In genomic region chr5:75005561-75005960, GRCh38 we compare ENCODE assay signal across 28 cellular contexts.
"Had no signal": no experiment of that assay in that cellular context is flagged by ENCODE, and none has a peak within 500 bp of the region (broad histone marks: within the 10 kb centered on the region; RNA-seq: fewer than 3 reads in every experiment).

No MANE protein-coding gene starts in this region.

- H3K36me3 ChIP-seq: stomach, suprapubic skin, thoracic aorta, thyroid gland, tibial artery, tibial nerve, transverse colon, upper lobe of left lung, uterus, vagina had no signal

- H3K4me1 ChIP-seq: suprapubic skin, testis, thyroid gland, tibial artery, tibial nerve, transverse colon, upper lobe of left lung, uterus, vagina had no signal

- DNase-seq: stimulated activated CD4-positive, alpha-beta T cell treated with anti-CD3 and anti-CD28 coated beads, Interleukin-2, amount 100 ng/mL, for 48 hours; stimulated activated CD4-positive, alpha-beta T cell treated with anti-CD3 and anti-CD28 coated beads, Interleukin-4, amount 100 ng/mL, for 1 hour; stimulated activated CD4-positive, alpha-beta T cell treated with anti-CD3 and anti-CD28 coated beads, Interleukin-4, amount 100 ng/mL, for 24 hours; stimulated activated CD4-positive, alpha-beta T cell treated with anti-CD3 and anti-CD28 coated beads, Interleukin-4, amount 100 ng/mL, for 4 hours; stimulated activated CD8-positive, alpha-beta memory T cell treated with anti-CD3 and anti-CD28 coated beads, Interleukin-4, amount 100 ng/mL, for 48 hours; stimulated activated naive B cell treated with anti-CD40 and anti-IgM and Interleukin-4, amounts not matched to agents 10 μg/mL and 1 μg/mL and 100 μg/mL, for 72 hours; stimulated activated naive CD4-positive, alpha-beta T cell; stimulated activated naive CD4-positive, alpha-beta T cell treated with Interleukin-2 at 50 U/mL for 16 hours; stimulated activated naive CD8-positive, alpha-beta T cell treated with anti-CD3 and anti-CD28 coated beads, Interleukin-15, amount 100 ng/mL, for 72 hours; stimulated activated naive CD8-positive, alpha-beta T cell treated with anti-CD3 and anti-CD28 coated beads, Interleukin-15, Interleukin-2, amounts not matched to agents 100 U/mL and 50 U/mL, for 24 hours; stomach; substantia nigra; testis; thyroid gland; tibial artery; transverse colon; trophoblast cell; upper lobe of left lung; uterus had no signal

- H3K4me1 Mint-ChIP-seq: stimulated activated memory B cell treated with anti-CD40 and anti-IgM and Interleukin-4, amounts not matched to agents 10 μg/mL and 1 μg/mL and 100 μg/mL, for 72 hours; stimulated activated naive B cell treated with anti-CD40 and anti-IgM and Interleukin-4, amounts not matched to agents 10 μg/mL and 1 μg/mL and 100 μg/mL, for 72 hours had no signal

- H3K27me3 ChIP-seq: stomach, suprapubic skin, testis, thyroid gland, tibial artery, tibial nerve, transverse colon, upper lobe of left lung, uterus, vagina had no signal

- H3K27ac Mint-ChIP-seq: stimulated activated effector memory CD8-positive, alpha-beta T cell treated with anti-CD3 and anti-CD28 coated beads, Interleukin-12 subunit alpha, Interleukin-12 subunit beta, amount 100 ng/mL, for 72 hours; stimulated activated memory B cell treated with anti-CD40 and anti-IgM and Interleukin-4, amounts not matched to agents 10 μg/mL and 1 μg/mL and 100 μg/mL, for 72 hours; stimulated activated naive B cell treated with anti-CD40 and anti-IgM and Interleukin-4, amounts not matched to agents 10 μg/mL and 1 μg/mL and 100 μg/mL, for 72 hours; stimulated activated naive CD8-positive, alpha-beta T cell treated with anti-CD3 and anti-CD28 coated beads, Interleukin-15, amount 100 ng/mL, for 72 hours; stimulated activated naive CD8-positive, alpha-beta T cell treated with anti-CD3 and anti-CD28 coated beads, Interleukin-15, Interleukin-2, amounts not matched to agents 100 ng/mL and 50 ng/mL, for 24 hours; type B pancreatic cell had no signal

- H3K9me3 ChIP-seq: suprapubic skin, testis, thyroid gland, uterus had no signal

- ATAC-seq: stimulated activated effector memory CD8-positive, alpha-beta T cell treated with anti-CD3 and anti-CD28 coated beads, Interleukin-12 subunit alpha, Interleukin-12 subunit beta, amount 100 ng/mL, for 72 hours; stimulated activated memory B cell treated with anti-CD40 and anti-IgM and Interleukin-4, amounts not matched to agents 10 μg/mL and 1 μg/mL and 100 μg/mL, for 72 hours; stimulated activated naive B cell treated with anti-CD40 and anti-IgM and Interleukin-4, amounts not matched to agents 10 μg/mL and 1 μg/mL and 100 μg/mL, for 72 hours; stimulated activated naive CD8-positive, alpha-beta T cell treated with anti-CD3 and anti-CD28 coated beads, Interleukin-15, amount 100 ng/mL, for 72 hours; stimulated activated naive CD8-positive, alpha-beta T cell treated with anti-CD3 and anti-CD28 coated beads, Interleukin-15, Interleukin-2, amounts not matched to agents 100 U/mL and 50 U/mL, for 24 hours had no signal

- H3K4me3 ChIP-seq: stomach, suprapubic skin, testis, thoracic aorta, thyroid gland, tibial artery, tibial nerve, transverse colon, upper lobe of left lung, uterus, vagina had no signal

- H3K36me3 Mint-ChIP-seq: stimulated activated effector memory CD8-positive, alpha-beta T cell treated with anti-CD3 and anti-CD28 coated beads, Interleukin-12 subunit alpha, Interleukin-12 subunit beta, amount 100 ng/mL, for 72 hours; stimulated activated memory B cell treated with anti-CD40 and anti-IgM and Interleukin-4, amounts not matched to agents 10 μg/mL and 1 μg/mL and 100 μg/mL, for 72 hours; type B pancreatic cell had no signal

- H3K27me3 Mint-ChIP-seq: stimulated activated naive CD8-positive, alpha-beta T cell treated with anti-CD3 and anti-CD28 coated beads, Interleukin-15, amount 100 ng/mL, for 72 hours; stimulated activated naive CD8-positive, alpha-beta T cell treated with anti-CD3 and anti-CD28 coated beads, Interleukin-15, Interleukin-2, amounts not matched to agents 100 ng/mL and 50 ng/mL, for 24 hours; type B pancreatic cell had no signal

- FAIRE-seq: urothelium cell line had no signal

- H3K4me3 Mint-ChIP-seq: stimulated activated effector memory CD8-positive, alpha-beta T cell treated with anti-CD3 and anti-CD28 coated beads, Interleukin-12 subunit alpha, Interleukin-12 subunit beta, amount 100 ng/mL, for 72 hours; stimulated activated memory B cell treated with anti-CD40 and anti-IgM and Interleukin-4, amounts not matched to agents 10 μg/mL and 1 μg/mL and 100 μg/mL, for 72 hours; stimulated activated naive B cell treated with anti-CD40 and anti-IgM and Interleukin-4, amounts not matched to agents 10 μg/mL and 1 μg/mL and 100 μg/mL, for 72 hours; stimulated activated naive CD8-positive, alpha-beta T cell treated with anti-CD3 and anti-CD28 coated beads, Interleukin-15, amount 100 ng/mL, for 72 hours; stimulated activated naive CD8-positive, alpha-beta T cell treated with anti-CD3 and anti-CD28 coated beads, Interleukin-15, Interleukin-2, amounts not matched to agents 100 ng/mL and 50 ng/mL, for 24 hours; type B pancreatic cell had no signal

- H3K27ac ChIP-seq: stomach, suprapubic skin, testis, thoracic aorta, thyroid gland, tibial artery, tibial nerve, transverse colon, upper lobe of left lung, uterus, vagina had no signal
